ENCODE assay signal across 9 cellular contexts in the genomic region with DNA sequence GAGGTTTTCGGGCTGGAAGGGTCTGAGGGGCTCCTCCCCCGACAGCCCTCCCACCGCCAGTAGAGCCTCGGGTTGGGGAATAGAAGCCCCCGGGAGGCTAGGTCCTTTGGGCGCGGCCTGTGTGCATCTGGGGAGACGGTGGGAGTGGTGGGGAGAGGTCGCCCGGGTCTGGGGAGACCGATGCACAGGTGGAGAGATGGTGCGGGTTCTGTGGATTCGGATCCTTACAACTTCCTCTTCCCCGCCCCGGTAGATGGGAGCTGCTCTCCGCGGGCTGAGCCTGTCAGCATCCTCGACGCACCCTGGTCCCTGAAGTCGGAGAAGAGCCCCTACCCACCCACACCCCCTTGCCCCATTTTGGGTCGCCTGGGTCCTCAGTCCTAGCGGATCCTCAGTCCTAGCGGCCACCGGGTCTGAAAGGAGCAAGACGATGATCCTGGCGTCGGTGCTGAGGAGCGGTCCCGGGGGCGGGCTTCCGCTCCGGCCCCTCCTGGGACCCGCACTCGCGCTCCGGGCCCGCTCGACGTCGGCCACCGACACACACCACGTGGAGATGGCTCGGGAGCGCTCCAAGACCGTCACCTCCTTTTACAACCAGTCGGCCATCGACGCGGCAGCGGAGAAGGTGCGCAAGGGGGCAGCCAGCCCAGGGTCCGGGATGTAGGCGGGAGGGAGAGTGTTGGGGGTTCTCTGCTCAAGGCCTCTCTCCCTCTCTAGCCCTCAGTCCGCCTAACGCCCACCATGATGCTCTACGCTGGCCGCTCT. TPM values are rescaled to one million over a fixed set of nuclear protein-coding genes. Genes with fewer than 3 reads are reported as not detected.
A peak's percentile ranks its signal among the peaks of the same experiment; 100 is the strongest.
DNase-seq lines count a peak whose midpoint lies in the region; ATAC-seq, FAIRE-seq and TF ChIP-seq lines count a peak whose summit lies in the region.
"Had no signal": no experiment of that assay in that cellular context is flagged by ENCODE, and none has a peak within 500 bp of the region (broad histone marks: within the 10 kb centered on the region; RNA-seq: fewer than 3 reads in every experiment).

No MANE protein-coding gene starts in this region.

- intact Hi-C loops in activated CD4-positive, alpha-beta memory T cell treated with anti-CD3 and anti-CD28 coated beads for 36 hours (cut with micrococcal nuclease), result loop anchor here (2.0 to 5.0 kb wide), 2 partner anchors 14 to 77 kb away; a partner anchor contains a TSS

- H3K4me3 ChIP-seq in HAP-1 (peak overlapping the region; percentile 80), right atrium auricular region (peak overlapping the region; percentile 75 to 90), small intestine (ENCODE audit: low read depth in 1 of 2, low read length in 2 of 2) (peak overlapping the region; percentile 90 to 94)

- no peak for ATAC-seq in HG03378 (IDR thresholded peaks at IDR 0.05; ENCODE audit: unreplicated experiment)

- H3K4me1 Mint-ChIP-seq in activated CD4-positive, alpha-beta memory T cell treated with anti-CD3 and anti-CD28 coated beads for 36 hours (ENCODE audit: low read depth), result peaks cover 23% of the 10 kb centered on the region

- POLR2A ChIA-PET in activated CD4-positive, alpha-beta memory T cell treated with anti-CD3 and anti-CD28 coated beads for 36 hours (lab: Charles Lee), result interaction anchor here (2.7 kb wide), 1 partner anchor 8 kb away, joined by 9 read pairs; a partner anchor contains a TSS

- no peak for TF ChIP-seq CTCF in right atrium auricular region (IDR thresholded peaks at IDR 0.05)

- H3K4me3 Mint-ChIP-seq in activated CD4-positive, alpha-beta memory T cell treated with anti-CD3 and anti-CD28 coated beads for 36 hours, result peak overlapping the region; percentile 76

- peaks cover 12% of the 10 kb centered on the region for H3K36me3 Mint-ChIP-seq in activated CD4-positive, alpha-beta memory T cell treated with anti-CD3 and anti-CD28 coated beads for 36 hours

- H3K4me1 ChIP-seq in HAP-1, result peaks cover 14% of the 10 kb centered on the region
- H3K4me1 ChIP-seq in right atrium auricular region, result peaks cover 0 to 43% of the 10 kb centered on the region in 2 donors
- peaks cover 0 to 4% of the 10 kb centered on the region in 2 donors for H3K4me1 ChIP-seq in small intestine (ENCODE audit: control insufficient read depth in 2 of 2, insufficient read depth in 1 of 2, low read depth in 1 of 2, low read length in 1 of 2)

- DNase-seq in HAP-1 (ENCODE audit: low spot score in 2 of 2), result no peak
- no peak for DNase-seq in activated CD4-positive, alpha-beta memory T cell treated with anti-CD3 and anti-CD28 coated beads for 36 hours
- no peak for DNase-seq in right atrium auricular region (ENCODE audit: low spot score)
- no peak for DNase-seq in small intestine
- DNase-seq in urothelium cell line (ENCODE audit: low spot score), result no peak
- DNase-seq in NOMO-1 treated with DMSO at 0.1 percent for 48 hours (lab: John Stamatoyannopoulos, UW; ENCODE audit: unreplicated experiment), result no peak
- DNase-seq in inferior parietal cortex (ENCODE audit: extremely low spot score), result no peak

- H3K27ac ChIP-seq in right atrium auricular region (peak overlapping the region; percentile 87 to 92), small intestine (ENCODE audit: low read depth in 1 of 2, low read length in 1 of 2) (peak overlapping the region; percentile 64 to 85)

- H3K27me3 ChIP-seq in HAP-1 (ENCODE audit: low read depth) (no peaks in the 10 kb centered on the region), right atrium auricular region (no peaks in the 10 kb centered on the region), small intestine (ENCODE audit: control insufficient read depth in 2 of 2, insufficient read depth in 2 of 2, low read length in 2 of 2) (no peaks in the 10 kb centered on the region)

- H3K9me3 Mint-ChIP-seq in activated CD4-positive, alpha-beta memory T cell treated with anti-CD3 and anti-CD28 coated beads for 36 hours, result no peaks in the 10 kb centered on the region

- FAIRE-seq in small intestine (lab: Jason Lieb, UNC), result no peak
- FAIRE-seq in urothelium cell line (lab: Jason Lieb, UNC), result no peak

- no peaks in the 10 kb centered on the region for H3K27me3 Mint-ChIP-seq in activated CD4-positive, alpha-beta memory T cell treated with anti-CD3 and anti-CD28 coated beads for 36 hours

- no peak overlapping the region for H3K27ac Mint-ChIP-seq in activated CD4-positive, alpha-beta memory T cell treated with anti-CD3 and anti-CD28 coated beads for 36 hours

- 40 to 51% (median 50%) methylated on average over 41 to 57 of the region's 57 CpGs for WGBS in small intestine, 3 donors

- CTCF ChIA-PET in activated CD4-positive, alpha-beta memory T cell treated with anti-CD3 and anti-CD28 coated beads for 36 hours (lab: Charles Lee), result interaction anchor here (1.2 kb wide), 1 partner anchor 124 kb away, joined by 3 read pairs; a partner anchor contains a TSS

- H3K9me3 ChIP-seq in HAP-1, result no peaks in the 10 kb centered on the region
- no peaks in the 10 kb centered on the region for H3K9me3 ChIP-seq in right atrium auricular region
- H3K9me3 ChIP-seq in small intestine (ENCODE audit: control insufficient read depth, low read depth), result no peaks in the 10 kb centered on the region

- H3K36me3 ChIP-seq in HAP-1 (replicated peaks) (peaks cover 27% of the 10 kb centered on the region), right atrium auricular region (peaks cover 29% of the 10 kb centered on the region), small intestine (ENCODE audit: control insufficient read depth in 2 of 2, insufficient read depth in 2 of 2, low read length in 2 of 2) (peaks cover 0 to 5% of the 10 kb centered on the region in 2 donors)

- in situ Hi-C loops in HAP-1 (cut with MboI; ENCODE audit: low sequenced_read_pairs), result no loop called here

RNA-seq across cellular contexts. Expression of a gene that starts 0.8 kb away (rescaled TPM):
- 10 to 100 TPM; 38.5 to 40.5 TPM for total RNA-seq in activated CD4-positive, alpha-beta memory T cell treated with anti-CD3 and anti-CD28 coated beads for 36 hours
- 10 to 100 TPM; 52.0 to 62.3 TPM for total RNA-seq in right atrium auricular region
- polyA plus RNA-seq in small intestine, result 10 to 100 TPM; 23.8 to 27.7 (median 27.5) TPM

RNA-seq across cellular contexts. Expression of a gene that starts 8.5 kb away (rescaled TPM):
- total RNA-seq in activated CD4-positive, alpha-beta memory T cell treated with anti-CD3 and anti-CD28 coated beads for 36 hours, result 10 to 100 TPM; 48.8 to 49.6 TPM
- total RNA-seq in right atrium auricular region, result 10 to 100 TPM; 58.0 to 64.3 TPM
- 10 to 100 TPM; 43.7 to 44.3 (median 43.8) TPM for polyA plus RNA-seq in small intestine

RNA-seq across cellular contexts. Expression of a gene that starts 14.4 kb away (rescaled TPM):
- total RNA-seq in activated CD4-positive, alpha-beta memory T cell treated with anti-CD3 and anti-CD28 coated beads for 36 hours, result 10 to 100 TPM; 67.3 to 72.3 TPM
- total RNA-seq in right atrium auricular region, result 10 to 100 TPM; 64.9 to 71.8 TPM
- polyA plus RNA-seq in small intestine, result 10 to 100 TPM; 77.8 to 87.8 (median 83.4) TPM

RNA-seq across cellular contexts. Expression of a gene that starts 20.2 kb away (rescaled TPM):
- 1 to 10 TPM; 3.4 to 5.3 TPM for total RNA-seq in activated CD4-positive, alpha-beta memory T cell treated with anti-CD3 and anti-CD28 coated beads for 36 hours
- under 1 TPM; 0.15 to 0.43 TPM for total RNA-seq in right atrium auricular region
- 1 to 10 TPM; 1.6 to 4.7 (median 1.9) TPM for polyA plus RNA-seq in small intestine

RNA-seq across cellular contexts. Expression of a gene that starts 26.6 kb away (rescaled TPM):
- total RNA-seq in activated CD4-positive, alpha-beta memory T cell treated with anti-CD3 and anti-CD28 coated beads for 36 hours, result not detected
- total RNA-seq in right atrium auricular region, result 1 to 10 TPM in 1 of 2 donors, not detected in 1; 2.4 TPM
- 100 to 1,000 TPM; 220 to 358 (median 225) TPM for polyA plus RNA-seq in small intestine
- total RNA-seq: LHCN-M2 had no signal
